ENCODE assay signal across 9 cellular contexts in the genomic region with DNA sequence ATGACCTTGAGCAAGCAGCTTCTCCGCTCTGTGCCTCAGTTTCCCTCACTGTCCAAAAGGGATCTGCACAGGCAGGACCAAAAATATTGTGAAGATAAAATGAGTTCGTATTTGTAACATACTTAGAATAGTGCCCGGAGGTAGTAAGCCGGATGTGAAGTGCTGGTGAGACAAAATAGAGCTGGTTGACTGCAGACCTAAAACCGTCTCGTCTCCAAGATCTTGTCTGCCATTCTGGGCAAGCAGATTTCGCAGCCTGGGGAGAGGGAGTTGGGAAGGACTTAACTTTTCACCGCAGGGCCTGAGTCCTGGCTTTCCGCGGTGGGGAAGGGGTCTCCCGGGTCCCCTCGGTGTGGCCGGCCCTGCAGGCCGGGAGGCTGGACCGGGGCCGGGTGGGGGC. TPM values are rescaled to one million over a fixed set of nuclear protein-coding genes. Genes with fewer than 3 reads are reported as not detected.
A peak's percentile ranks its signal among the peaks of the same experiment; 100 is the strongest.
DNase-seq lines count a peak whose midpoint lies in the region; ATAC-seq and TF ChIP-seq lines count a peak whose summit lies in the region.
"Had no signal": no experiment of that assay in that cellular context is flagged by ENCODE, and none has a peak within 500 bp of the region (broad histone marks: within the 10 kb centered on the region; RNA-seq: fewer than 3 reads in every experiment).

No MANE protein-coding gene starts in this region.

- H3K4me3 ChIP-seq in breast epithelium (peak overlapping the region in 2 of 3 donors; percentile 43 to 62), gastrocnemius medialis (peak overlapping the region in 2 of 4 donors; percentile 17 to 41)

- intact Hi-C loops in breast epithelium (cut with DNase I; ENCODE audit: low total_unique reads) (no loop called here), MCF 10A (cut with micrococcal nuclease) (no loop called here), gastrocnemius medialis (cut with DNase I; ENCODE audit: low total_unique reads) (no loop called here)

- H3K27me3 ChIP-seq in breast epithelium (no peaks in the 10 kb centered on the region), gastrocnemius medialis (peaks cover 30 to 36% (median 34%) of the 10 kb centered on the region in 3 donors)

- H3K27me3 Mint-ChIP-seq in MCF 10A (ENCODE audit: insufficient read depth, unreplicated experiment): no peaks in the 10 kb centered on the region
- H3K27me3 Mint-ChIP-seq in activated naive CD8-positive, alpha-beta T cell treated with anti-CD3 and anti-CD28 coated beads, Interleukin-2, amount 50 U/mL, for 24 hours: peaks cover 5% of the 10 kb centered on the region
- H3K27me3 Mint-ChIP-seq in memory B cell: peaks cover 8% of the 10 kb centered on the region
- peaks cover 22% of the 10 kb centered on the region for H3K27me3 Mint-ChIP-seq in type B pancreatic cell

- no peak overlapping the region for H3K27ac Mint-ChIP-seq in MCF 10A (ENCODE audit: low read depth, unreplicated experiment)
- no peak overlapping the region for H3K27ac Mint-ChIP-seq in activated naive CD8-positive, alpha-beta T cell treated with anti-CD3 and anti-CD28 coated beads, Interleukin-2, amount 50 U/mL, for 24 hours
- H3K27ac Mint-ChIP-seq in memory B cell: peak overlapping the region; percentile 53
- H3K27ac Mint-ChIP-seq in type B pancreatic cell: peak overlapping the region; percentile 36

- no peak for TF ChIP-seq CTCF in breast epithelium (IDR thresholded peaks at IDR 0.05)
- no peak for TF ChIP-seq CTCF in MCF 10A (IDR thresholded peaks at IDR 0.05; ENCODE audit: unreplicated experiment)
- TF ChIP-seq CTCF in type B pancreatic cell (conservative IDR thresholded peaks at IDR 0.05): no peak
- no peak for TF ChIP-seq CTCF in gastrocnemius medialis (IDR thresholded peaks at IDR 0.05 in 4 of 5, conservative IDR thresholded peaks at IDR 0.05 in 1 of 5)

- no TSS peak for BruUV-seq in MCF 10A (replicated peaks; lab: Mats Ljungman, UMichigan)

- POLR2A ChIA-PET in MCF 10A (lab: Yijun Ruan, JAX): no interaction called here

- TF ChIP-seq POLR2A in breast epithelium (IDR thresholded peaks at IDR 0.05): no peak
- TF ChIP-seq POLR2A in gastrocnemius medialis (IDR thresholded peaks at IDR 0.05): no peak

- in situ Hi-C loops in gastrocnemius medialis (cut with MboI; ENCODE audit: low sequenced_read_pairs in 4 of 4): no loop called here

- H3K4me3 Mint-ChIP-seq in MCF 10A (ENCODE audit: unreplicated experiment) (no peak overlapping the region), memory B cell (peak overlapping the region; percentile 80), type B pancreatic cell (peak overlapping the region; percentile 79)
- H3K4me3 Mint-ChIP-seq in activated naive CD8-positive, alpha-beta T cell treated with anti-CD3 and anti-CD28 coated beads, Interleukin-2, amount 50 U/mL, for 24 hours: peak overlapping the region; percentile 62

- peak overlapping the region in 1 of 2 donors; percentile 17 for H3K27ac ChIP-seq in breast epithelium
- no peak overlapping the region for H3K27ac ChIP-seq in gastrocnemius medialis

- H3K36me3 ChIP-seq in breast epithelium (no peaks in the 10 kb centered on the region), gastrocnemius medialis (no peaks in the 10 kb centered on the region)

- H3K4me1 Mint-ChIP-seq in MCF 10A (ENCODE audit: insufficient read depth, unreplicated experiment) (no peaks in the 10 kb centered on the region), memory B cell (peaks cover 13% of the 10 kb centered on the region), type B pancreatic cell (ENCODE audit: unreplicated experiment) (peaks cover 4% of the 10 kb centered on the region)
- H3K4me1 Mint-ChIP-seq in activated naive CD8-positive, alpha-beta T cell treated with anti-CD3 and anti-CD28 coated beads, Interleukin-2, amount 50 U/mL, for 24 hours: peaks cover 25% of the 10 kb centered on the region

- H3K4me1 ChIP-seq in breast epithelium (peaks cover 0 to 17% of the 10 kb centered on the region in 2 donors), gastrocnemius medialis (peaks cover 8 to 22% of the 10 kb centered on the region in 2 donors)

- no peak for DNase-seq in breast epithelium (ENCODE audit: low spot score in 2 of 2)
- no peak for DNase-seq in MCF 10A (ENCODE audit: unreplicated experiment)
- no peak for DNase-seq in activated naive CD8-positive, alpha-beta T cell treated with anti-CD3 and anti-CD28 coated beads, Interleukin-2, amount 50 U/mL, for 24 hours
- DNase-seq in memory B cell (ENCODE audit: low spot score in 2 of 2): no peak
- no peak for DNase-seq in type B pancreatic cell (ENCODE audit: extremely low spot score, unreplicated experiment)
- no peak for DNase-seq in gastrocnemius medialis
- DNase-seq: KG1 had no signal

- H3K9me3 Mint-ChIP-seq in MCF 10A (ENCODE audit: unreplicated experiment): no peaks in the 10 kb centered on the region
- H3K9me3 Mint-ChIP-seq in activated naive CD8-positive, alpha-beta T cell treated with anti-CD3 and anti-CD28 coated beads, Interleukin-2, amount 50 U/mL, for 24 hours: no peaks in the 10 kb centered on the region
- H3K9me3 Mint-ChIP-seq in memory B cell: no peaks in the 10 kb centered on the region
- no peaks in the 10 kb centered on the region for H3K9me3 Mint-ChIP-seq in type B pancreatic cell

- H3K36me3 Mint-ChIP-seq in MCF 10A (ENCODE audit: insufficient read depth, unreplicated experiment) (peaks cover 7% of the 10 kb centered on the region), memory B cell (peaks cover 4% of the 10 kb centered on the region), type B pancreatic cell (no peaks in the 10 kb centered on the region)
- H3K36me3 Mint-ChIP-seq in activated naive CD8-positive, alpha-beta T cell treated with anti-CD3 and anti-CD28 coated beads, Interleukin-2, amount 50 U/mL, for 24 hours (ENCODE audit: low read depth): no peaks in the 10 kb centered on the region

- no peaks in the 10 kb centered on the region for H3K9me3 ChIP-seq in breast epithelium
- H3K9me3 ChIP-seq in gastrocnemius medialis: no peaks in the 10 kb centered on the region

- ATAC-seq in activated naive CD8-positive, alpha-beta T cell treated with anti-CD3 and anti-CD28 coated beads, Interleukin-2, amount 50 U/mL, for 24 hours: no peak
- ATAC-seq in memory B cell (ENCODE audit: low read depth) (no peak), HG02571 (IDR thresholded peaks at IDR 0.05; ENCODE audit: unreplicated experiment) (no peak), gastrocnemius medialis (no peak), HG03095 (IDR thresholded peaks at IDR 0.05; ENCODE audit: unreplicated experiment) (no peak)

- CTCF ChIA-PET in MCF 10A (lab: Yijun Ruan, JAX): interaction anchor here (0.6 to 0.8 kb wide), 2 partner anchors 8 to 273 kb away, joined by 3 read pairs; no protein-coding TSS in a partner anchor

RNA-seq across cellular contexts. Expression of a gene that starts 8.2 kb away (rescaled TPM):
- 1 to 10 TPM; 4.5 to 7.5 (median 6.4) TPM for total RNA-seq in breast epithelium
- 16.2 and 19.6 TPM in 2 replicates for total RNA-seq in MCF 10A (2022)
- total RNA-seq in type B pancreatic cell (ENCODE audit: low replicate concordance): 14.8 and 36.2 TPM in 2 replicates
- 1 to 10 TPM; 3.4 to 7.6 (median 4.2) TPM for total RNA-seq in gastrocnemius medialis

RNA-seq across cellular contexts. Expression of a gene that starts 17.2 kb away (rescaled TPM):
- total RNA-seq in breast epithelium (10 to 100 TPM in 2 of 3 donors, 1 to 10 TPM in 1; 9.4 to 15.1 (median 14.8) TPM), MCF 10A (2022) (35.0 and 39.0 TPM in 2 replicates), type B pancreatic cell (ENCODE audit: low replicate concordance) (22.4 and 29.3 TPM in 2 replicates), gastrocnemius medialis (10 to 100 TPM; 13.1 to 22.7 (median 18.5) TPM)

RNA-seq across cellular contexts. Expression of a gene that starts 35.5 kb away (rescaled TPM):
- total RNA-seq in breast epithelium: 10 to 100 TPM in 1 of 3 donors, 1 to 10 TPM in 2; 5.3 to 10.5 (median 7.2) TPM
- total RNA-seq in MCF 10A (2022): 15.0 and 16.8 TPM in 2 replicates
- 8.2 and 9.6 TPM in 2 replicates for total RNA-seq in type B pancreatic cell (ENCODE audit: low replicate concordance)
- total RNA-seq in gastrocnemius medialis: 1 to 10 TPM; 3.9 to 8.5 (median 7.2) TPM

Comparison
In these comparisons a context has a peak if more than half of its experiments do, and no peak if none do; other contexts are left out.
1. H3K27ac Mint-ChIP-seq: peak in memory B cell (single experiment) and type B pancreatic cell (single experiment); none in MCF 10A (single experiment) and activated naive CD8-positive, alpha-beta T cell treated with anti-CD3 and anti-CD28 coated beads, Interleukin-2, amount 50 U/mL, for 24 hours (single experiment).